In the genomic region with DNA sequence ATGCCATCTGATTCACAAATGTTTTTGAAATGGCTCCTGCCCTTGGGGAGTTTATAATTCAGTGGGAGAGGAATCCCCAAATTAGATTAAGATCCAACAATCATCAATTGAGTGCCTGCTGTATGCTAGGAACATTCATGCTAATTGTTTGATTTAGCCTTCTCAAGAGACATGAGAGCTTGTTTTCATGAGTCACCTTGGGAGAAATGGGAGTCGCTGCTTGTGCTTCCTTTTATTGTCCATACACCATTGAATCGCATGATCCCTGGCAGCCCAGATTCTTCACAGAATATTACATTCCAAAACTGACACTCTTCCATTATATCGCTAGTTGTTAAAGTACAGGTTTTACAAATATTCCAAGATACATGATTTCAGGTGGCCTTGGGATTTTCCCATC, we compare ENCODE assay signal across 26 cellular contexts.
DNase-seq lines count a peak whose midpoint lies in the region; ATAC-seq and TF ChIP-seq lines count a peak whose summit lies in the region.
"Had no signal": no experiment of that assay in that cellular context is flagged by ENCODE, and none has a peak within 500 bp of the region (broad histone marks: within the 10 kb centered on the region; RNA-seq: fewer than 3 reads in every experiment).

No MANE protein-coding gene starts in this region.

- H4K8ac ChIP-seq in IMR-90 (ENCODE audit: low read depth in 2 of 2, low read length in 2 of 2) = no peak overlapping the region

- peaks cover 66% of the 10 kb centered on the region for H3K4me1 Mint-ChIP-seq in stimulated activated naive CD8-positive, alpha-beta T cell treated with anti-CD3 and anti-CD28 coated beads, Interleukin-15, amount 100 ng/mL, for 72 hours
- H3K4me1 Mint-ChIP-seq: central memory CD8-positive, alpha-beta T cell had no signal

- in situ Hi-C loops in IMR-90 (cut with MboI; ENCODE audit: low sequenced_read_pairs) (no loop called here), mammary epithelial cell (cut with MboI; ENCODE audit: low sequenced_read_pairs in 2 of 2) (loop anchor here in 1 of 2 donors (5.0 kb wide), 1 partner anchor 53 kb away; no protein-coding TSS in a partner anchor)

- DNase-seq in left ventricle myocardium inferior (no peak), Right ventricle myocardium superior (no peak), IMR-90 (peak; percentile 29), mammary epithelial cell (peak; percentile 16), NCI-H1092 (lab: John Stamatoyannopoulos, UW) (no peak)
- no peak for DNase-seq in stimulated activated naive CD8-positive, alpha-beta T cell treated with anti-CD3 and anti-CD28 coated beads, Interleukin-15, amount 100 ng/mL, for 72 hours
- DNase-seq: activated CD4-positive, alpha-beta T cell treated with anti-CD3 and anti-CD28 coated beads, Interleukin-2, amount 50 U/mL, for 1 hour; activated naive CD4-positive, alpha-beta T cell treated with anti-CD3 and anti-CD28 coated beads, Interleukin-2, amount 50 U/mL, for 16 hours; Caco-2; glutamatergic neuron; islet precursor cell; KBM-7; NCI-H1417 treated with DMSO at 0.1 percent for 48 hours; NCI-H2171; NCI-H524 treated with DMSO at 0.1 percent for 48 hours; ovary; PC-9; SHP77 treated with DMSO at 0.1 percent for 48 hours; stimulated activated CD4-positive, alpha-beta T cell treated with anti-CD3 and anti-CD28 coated beads, Interleukin-2, amount 100 ng/mL, for 48 hours; T1000 had no signal

- no peak overlapping the region; the same call in 1 of the 2 replicates for H3K14ac ChIP-seq in IMR-90 (replicated peaks; ENCODE audit: low read depth, low read length)

- H2BK15ac ChIP-seq in IMR-90 (ENCODE audit: low read depth, low read length) = peak overlapping the region; percentile 38; the same call in 2 of the 3 replicates

- peaks cover 50% of the 10 kb centered on the region for H3K4me1 ChIP-seq in left ventricle myocardium inferior
- peaks cover 14% of the 10 kb centered on the region for H3K4me1 ChIP-seq in IMR-90 (ENCODE audit: control insufficient read depth, insufficient read depth, low read length)
- H3K4me1 ChIP-seq in mammary epithelial cell (ENCODE audit: insufficient read depth, low read length) = peaks cover 3% of the 10 kb centered on the region
- H3K4me1 ChIP-seq: Caco-2 had no signal

- CTCF ChIA-PET in IMR-90 (lab: Yijun Ruan, JAX) = interaction anchor here (0.7 to 1.3 kb wide), 2 partner anchors 15 to 609 kb away, joined by 3 read pairs; no protein-coding TSS in a partner anchor
- CTCF ChIA-PET in mammary epithelial cell (lab: Charles Lee; ENCODE audit: low non-redundant PET) = interaction anchor here (0.8 kb wide), 1 partner anchor 139 kb away, joined by 5 read pairs; no protein-coding TSS in a partner anchor

- H3K9ac ChIP-seq in IMR-90 (ENCODE audit: low read depth, low read length) (no peak overlapping the region), mammary epithelial cell (ENCODE audit: insufficient read depth, low read length) (no peak overlapping the region)

- no peaks in the 10 kb centered on the region for H3K79me2 ChIP-seq in mammary epithelial cell (ENCODE audit: insufficient read depth, low read length)

- no peak for TF ChIP-seq CTCF in left ventricle myocardium inferior (IDR thresholded peaks at IDR 0.05; ENCODE audit: borderline replicate concordance)
- no peak for TF ChIP-seq CTCF in IMR-90 (conservative IDR thresholded peaks at IDR 0.05; ENCODE audit: low read depth, low read length)
- TF ChIP-seq CTCF in mammary epithelial cell (conservative IDR thresholded peaks at IDR 0.05 in 1 of 2, IDR thresholded peaks at IDR 0.05 in 1 of 2; ENCODE audit: extremely low read depth in 1 of 2, insufficient read depth in 1 of 2, low read depth in 1 of 2, low read length in 2 of 2) = no peak

- ATAC-seq in Right ventricle myocardium superior (ENCODE audit: poor library complexity) (no peak), IMR-90 (ENCODE audit: low read depth) (no peak), GM21423 (IDR thresholded peaks at IDR 0.05; ENCODE audit: unreplicated experiment) (no peak), HG03457 (IDR thresholded peaks at IDR 0.05; ENCODE audit: unreplicated experiment) (no peak)
- ATAC-seq in stimulated activated naive CD8-positive, alpha-beta T cell treated with anti-CD3 and anti-CD28 coated beads, Interleukin-15, amount 100 ng/mL, for 72 hours = no peak
- ATAC-seq: GM12878, HCT116 had no signal

- POLR2A ChIA-PET in IMR-90 (lab: Charles Lee; ENCODE audit: unreplicated experiment) = no interaction called here

- no peak overlapping the region for H3K4me2 ChIP-seq in IMR-90 (ENCODE audit: low read depth, low read length)
- H3K4me2 ChIP-seq in mammary epithelial cell (ENCODE audit: insufficient read depth, low read depth, low read length) = no peak overlapping the region
- H3K4me2 ChIP-seq: PC-9 had no signal

- H2AK9ac ChIP-seq in IMR-90 (replicated peaks; ENCODE audit: low read depth, low read length, poor library complexity) = no peak overlapping the region

- H3K36me3 ChIP-seq in left ventricle myocardium inferior (no peaks in the 10 kb centered on the region), IMR-90 (ENCODE audit: control insufficient read depth, insufficient read depth, low read length) (no peaks in the 10 kb centered on the region), mammary epithelial cell (ENCODE audit: insufficient read depth, low read length) (no peaks in the 10 kb centered on the region)
- H3K36me3 ChIP-seq: ovary, right atrium auricular region had no signal

- no peak overlapping the region for H2BK120ac ChIP-seq in IMR-90 (ENCODE audit: low read depth, low read length)

- no peak overlapping the region for H2AFZ ChIP-seq in IMR-90 (replicated peaks; ENCODE audit: low read length, poor library complexity)
- no peak overlapping the region for H2AFZ ChIP-seq in mammary epithelial cell (ENCODE audit: low read depth, low read length)
- H2AFZ ChIP-seq: PC-9 had no signal

- no peaks in the 10 kb centered on the region for H3K9me3 ChIP-seq in left ventricle myocardium inferior (replicated peaks)
- no peaks in the 10 kb centered on the region for H3K9me3 ChIP-seq in IMR-90 (ENCODE audit: control insufficient read depth, insufficient read depth, low read length)
- H3K9me3 ChIP-seq in mammary epithelial cell (replicated peaks; ENCODE audit: insufficient read depth, low read length) = no peaks in the 10 kb centered on the region
- H3K9me3 ChIP-seq: Caco-2, ovary, right atrium auricular region had no signal

- TF ChIP-seq RAD21 in IMR-90 (IDR thresholded peaks at IDR 0.05; ENCODE audit: low read length) = no peak

- H3K4me3 ChIP-seq in left ventricle myocardium inferior (no peak overlapping the region), IMR-90 (ENCODE audit: insufficient read depth, low read depth, low read length) (no peak overlapping the region), mammary epithelial cell (replicated peaks in 1 of 3; ENCODE audit: insufficient read depth in 1 of 3, low read depth in 2 of 3, low read length in 3 of 3) (no peak overlapping the region)
- H3K4me3 ChIP-seq: GM12878, ovary, PC-9, right atrium auricular region had no signal

- H3K79me1 ChIP-seq in IMR-90 (ENCODE audit: low read depth in 1 of 2, low read length in 2 of 2) = no peaks in the 10 kb centered on the region

- H3K27ac Mint-ChIP-seq in stimulated activated naive CD8-positive, alpha-beta T cell treated with anti-CD3 and anti-CD28 coated beads, Interleukin-15, amount 100 ng/mL, for 72 hours = peak overlapping the region; percentile 62 to 93

- no peaks in the 10 kb centered on the region for H3K9me3 Mint-ChIP-seq in stimulated activated naive CD8-positive, alpha-beta T cell treated with anti-CD3 and anti-CD28 coated beads, Interleukin-15, amount 100 ng/mL, for 72 hours
- H3K9me3 Mint-ChIP-seq: central memory CD8-positive, alpha-beta T cell had no signal

- H2AK5ac ChIP-seq in IMR-90 (ENCODE audit: low read depth, low read length) = peak overlapping the region; percentile 35; the same call in 1 of the 2 replicates

- BruUV-seq in IMR-90 (replicated peaks; lab: Mats Ljungman, UMichigan) = no TSS peak
- BruUV-seq in mammary epithelial cell (replicated peaks; lab: Mats Ljungman, UMichigan) = no TSS peak

- no peak overlapping the region for H3K56ac ChIP-seq in IMR-90 (ENCODE audit: extremely low read depth, insufficient read depth, low read length)

- H2BK20ac ChIP-seq in IMR-90 (ENCODE audit: low read depth, low read length) = no peak overlapping the region

- dilution Hi-C loops in IMR-90 (cut with HindIII; ENCODE audit: low sequenced_read_pairs, unreplicated experiment) = no loop called here
- dilution Hi-C loops in mammary epithelial cell (cut with HindIII; ENCODE audit: low sequenced_read_pairs) = no loop called here

- H3K27me3 Mint-ChIP-seq in stimulated activated naive CD8-positive, alpha-beta T cell treated with anti-CD3 and anti-CD28 coated beads, Interleukin-15, amount 100 ng/mL, for 72 hours = no peaks in the 10 kb centered on the region

- H4K91ac ChIP-seq in IMR-90 (ENCODE audit: insufficient read depth, low read depth, low read length) = no peak overlapping the region

- H4K20me1 ChIP-seq in IMR-90 (ENCODE audit: insufficient read depth, low read length) (no peaks in the 10 kb centered on the region), mammary epithelial cell (ENCODE audit: insufficient read depth, low read length) (no peaks in the 10 kb centered on the region)

- WGBS in IMR-90 (ENCODE audit: extremely low coverage in 2 of 2, insufficient read length in 1 of 2), 2 experiments = no CpG with 5 or more reads among the region's 3 CpGs
- WGBS in mammary epithelial cell (ENCODE audit: low coverage, missing lambda C conversion rate) = 77% methylated on average over 3 of the region's 3 CpGs

- no peak overlapping the region for H3K23ac ChIP-seq in IMR-90 (ENCODE audit: low read depth, low read length)

- peak overlapping the region in 1 of 2 donors; percentile 52 for H3K4me3 Mint-ChIP-seq in stimulated activated naive CD8-positive, alpha-beta T cell treated with anti-CD3 and anti-CD28 coated beads, Interleukin-15, amount 100 ng/mL, for 72 hours
- H3K4me3 Mint-ChIP-seq: central memory CD8-positive, alpha-beta T cell had no signal

- H3K4ac ChIP-seq in IMR-90 (ENCODE audit: low read depth, low read length) = no peak overlapping the region

- H3K9me1 ChIP-seq in IMR-90 (ENCODE audit: insufficient read depth, low read length) = peaks cover 12% of the 10 kb centered on the region; the same call in 1 of the 2 replicates

- no peak for TF ChIP-seq POLR2A in IMR-90 (IDR thresholded peaks at IDR 0.05; ENCODE audit: low read depth, low read length)

- H4K5ac ChIP-seq in IMR-90 (ENCODE audit: low read depth, low read length) = no peak overlapping the region

- H3K18ac ChIP-seq in IMR-90 (ENCODE audit: low read depth, low read length) = no peak overlapping the region

- intact Hi-C loops in left ventricle myocardium inferior (cut with micrococcal nuclease) = no loop called here
- intact Hi-C loops in Right ventricle myocardium superior (cut with DNase I) = no loop called here
- intact Hi-C loops in IMR-90 (cut with micrococcal nuclease) = no loop called here
- intact Hi-C loops in mammary epithelial cell (cut with micrococcal nuclease) = no loop called here

- no peaks in the 10 kb centered on the region for H3K27me3 ChIP-seq in left ventricle myocardium inferior (ENCODE audit: low read depth)
- no peaks in the 10 kb centered on the region for H3K27me3 ChIP-seq in IMR-90 (ENCODE audit: control insufficient read depth, insufficient read depth, low read length)
- H3K27me3 ChIP-seq in mammary epithelial cell (ENCODE audit: insufficient read depth, low read length) = no peaks in the 10 kb centered on the region
- H3K27me3 ChIP-seq: ovary, right atrium auricular region had no signal

- H3K27ac ChIP-seq in left ventricle myocardium inferior (replicated peaks) (peak overlapping the region; percentile 72), IMR-90 (ENCODE audit: insufficient read depth, low read length) (no peak overlapping the region), mammary epithelial cell (ENCODE audit: insufficient read depth, low read depth, low read length) (no peak overlapping the region)
- H3K27ac ChIP-seq: ovary, PC-9 had no signal

- no peak overlapping the region for H2BK5ac ChIP-seq in IMR-90 (ENCODE audit: low read depth, low read length, poor library complexity, severe bottlenecking)

Comparison
In these comparisons a context has a peak if more than half of its experiments do, and no peak if none do; other contexts are left out.
1. DNase-seq: peak in IMR-90 (single experiment) and mammary epithelial cell (single experiment); none in left ventricle myocardium inferior (single experiment), Right ventricle myocardium superior (single experiment), stimulated activated naive CD8-positive, alpha-beta T cell treated with anti-CD3 and anti-CD28 coated beads, Interleukin-15, amount 100 ng/mL, for 72 hours (0 of 2) and NCI-H1092 (single experiment).